Comparison of ENCODE assay signal across 33 cellular contexts in the genomic region with DNA sequence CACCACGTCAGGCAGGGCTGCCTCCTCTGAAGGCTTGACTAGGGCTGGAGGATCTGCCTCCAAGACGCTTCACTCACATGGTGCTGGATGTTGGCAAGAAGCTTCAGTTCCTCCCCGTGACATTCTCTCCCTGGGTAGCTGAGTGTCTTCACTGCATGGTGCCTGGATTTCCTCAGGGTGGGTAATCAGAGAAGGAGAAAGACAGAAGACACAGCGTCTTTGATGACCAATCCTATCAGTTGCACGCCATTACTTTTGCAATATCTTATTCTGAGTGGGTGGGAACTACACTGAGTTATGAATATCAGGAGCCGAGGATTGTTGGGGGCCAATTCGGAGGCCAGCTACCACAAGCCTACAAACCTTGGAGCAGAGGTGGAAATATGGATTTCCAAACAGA.
"Had no signal": no experiment of that assay in that cellular context is flagged by ENCODE, and none has a peak within 500 bp of the region (broad histone marks: within the 10 kb centered on the region; RNA-seq: fewer than 3 reads in every experiment).

No MANE protein-coding gene starts in this region.

- H3K27ac ChIP-seq: adrenal gland, ascending aorta, body of pancreas, brain microvascular endothelial cell, breast epithelium, cardiac muscle cell had no signal

- FAIRE-seq: astrocyte had no signal

- H3K4me1 ChIP-seq: adrenal gland, ascending aorta, body of pancreas, breast epithelium had no signal

- H3K4me3 ChIP-seq: adrenal gland, ascending aorta, body of pancreas, breast epithelium, cardiac muscle cell had no signal

- DNase-seq: activated effector memory CD4-positive, alpha-beta T cell treated with anti-CD3 and anti-CD28 coated beads, Interleukin-2, amount 50 U/mL, for 16 hours; activated effector memory CD4-positive, alpha-beta T cell treated with Interleukin-2 at 50 U/mL for 16 hours; activated gamma-delta T cell; activated gamma-delta T cell treated with Interleukin-2 at 50 U/mL for 16 hours; activated naive CD4-positive, alpha-beta T cell; activated naive CD4-positive, alpha-beta T cell treated with anti-CD3 and anti-CD28 coated beads for 36 hours; activated naive CD4-positive, alpha-beta T cell treated with anti-CD3 and anti-CD28 coated beads, Interleukin-2, amount 10 ng/mL, durations not matched to agents 7 days and 5 days; activated naive CD4-positive, alpha-beta T cell treated with anti-CD3 and anti-CD28 coated beads, Interleukin-2, amount 50 U/mL, for 16 hours; activated naive CD4-positive, alpha-beta T cell treated with Interleukin-2 at 50 U/mL for 16 hours; activated naive CD8-positive, alpha-beta T cell treated with anti-CD3 and anti-CD28 coated beads for 36 hours; activated naive CD8-positive, alpha-beta T cell treated with anti-CD3 and anti-CD28 coated beads, Interleukin-2, amount 10 ng/mL, durations not matched to agents 7 days and 5 days; activated naive CD8-positive, alpha-beta T cell treated with anti-CD3 and anti-CD28 coated beads, Interleukin-2, amount 50 U/mL, for 24 hours; activated T-cell treated with anti-CD3 and anti-CD28 coated beads, Interleukin-2, amount 50 U/mL, for 1 hour; activated T-cell treated with anti-CD3 and anti-CD28 coated beads, Interleukin-2, amount 50 U/mL, for 24 hours; activated T-cell treated with anti-CD3 and anti-CD28 coated beads, Interleukin-2, amount 50 U/mL, for 4 hours; activated T-cell treated with anti-CD3 and anti-CD28 coated beads, Interleukin-2, amount 50 U/mL, for 48 hours; activated T-cell treated with anti-CD3 and anti-CD28 coated beads, Interleukin-2, amount 50 U/mL, for 72 hours; adrenal gland; amniotic stem cell; amygdala; anterior cingulate cortex; aorta; body of pancreas; brain microvascular endothelial cell; caudate nucleus; central memory CD4-positive, alpha-beta T cell; cerebellar nuclear complex had no signal

- ATAC-seq: activated naive CD4-positive, alpha-beta T cell treated with anti-CD3 and anti-CD28 coated beads, Interleukin-2, amount 50 U/mL, for 72 hours; activated naive CD8-positive, alpha-beta T cell treated with anti-CD3 and anti-CD28 coated beads, Interleukin-2, amount 50 U/mL, for 24 hours; activated T-cell treated with anti-CD3 and anti-CD28 coated beads, Interleukin-2, amount 50 U/mL, for 4 hours; activated T-cell treated with anti-CD3 and anti-CD28 coated beads, Interleukin-2, amount 50 U/mL, for 72 hours; activated T-helper 17 cell treated with anti-CD3 and anti-CD28 coated beads, Interleukin-2, amount 50 U/mL, for 72 hours; body of pancreas had no signal

- H3K9me3 ChIP-seq: adrenal gland, ascending aorta, body of pancreas, breast epithelium had no signal

- H3K27me3 ChIP-seq: adrenal gland, ascending aorta, body of pancreas, brain microvascular endothelial cell, breast epithelium, cardiac muscle cell had no signal

- H3K36me3 ChIP-seq: adrenal gland, ascending aorta, brain microvascular endothelial cell, breast epithelium, cardiac muscle cell had no signal
